2 cellular contexts compared by ENCODE assay signal in genomic region chr1:66412689-66413088, GRCh38.
TF ChIP-seq lines count a peak whose summit lies in the region.

No MANE protein-coding gene starts in this region.

TF ChIP-seq in liver, 16 proteins besides CTCF, POLR2A, EP300 and RAD21 (continued from another document):
- TF ChIP-seq EGR1 (IDR thresholded peaks at IDR 0.05; ENCODE audit: low read depth in 2 of 2) (no peak), JUND (IDR thresholded peaks at IDR 0.05) (peak; percentile 46 to 60), YY1 (IDR thresholded peaks at IDR 0.05) (peak; percentile 66), REST (IDR thresholded peaks at IDR 0.05) (peak; percentile 23), SP1 (IDR thresholded peaks at IDR 0.05) (peak; percentile 81), RXRA (IDR thresholded peaks at IDR 0.05) (peak; percentile 60 to 72), GABPA (IDR thresholded peaks at IDR 0.05 in 1 of 2, conservative IDR thresholded peaks at IDR 0.05 in 1 of 2) (no peak), HNF4G (IDR thresholded peaks at IDR 0.05) (peak; percentile 61), NR2F2 (IDR thresholded peaks at IDR 0.05) (peak; percentile 13), FOXA1 (IDR thresholded peaks at IDR 0.05) (no peak), FOXA2 (IDR thresholded peaks at IDR 0.05) (no peak), MAX (IDR thresholded peaks at IDR 0.05) (peak; percentile 26)

TF ChIP-seq in HepG2, 621 proteins besides CTCF, POLR2A, EP300 and RAD21 (continued from another document):
- TF ChIP-seq HIC2 (CRISPR knock-in tag; IDR thresholded peaks at IDR 0.05; ENCODE audit: low read depth): no peak
- TF ChIP-seq NFRKB (IDR thresholded peaks at IDR 0.05): no peak
- no peak for TF ChIP-seq ARHGAP35 (CRISPR knock-in tag; IDR thresholded peaks at IDR 0.05; ENCODE audit: borderline replicate concordance)
